ENCODE assay signal across 10 cellular contexts in genomic region chr1:153261793-153262371, GRCh38. TPM values are rescaled to one million over a fixed set of nuclear protein-coding genes. Genes with fewer than 3 reads are reported as not detected.
DNase-seq lines count a peak whose midpoint lies in the region; ATAC-seq and TF ChIP-seq lines count a peak whose summit lies in the region.
"Had no signal": no experiment of that assay in that cellular context is flagged by ENCODE, and none has a peak within 500 bp of the region (broad histone marks: within the 10 kb centered on the region; RNA-seq: fewer than 3 reads in every experiment).

No MANE protein-coding gene starts in this region.

- no peak for TF ChIP-seq POLR2A in right lobe of liver (IDR thresholded peaks at IDR 0.05)

- no peaks in the 10 kb centered on the region for H3K9me3 Mint-ChIP-seq in activated T-cell treated with anti-CD3 and anti-CD28 coated beads, Interleukin-2, amount 50 U/mL, for 24 hours
- H3K9me3 Mint-ChIP-seq in activated naive CD8-positive, alpha-beta T cell treated with anti-CD3 and anti-CD28 coated beads, Interleukin-2, amount 50 U/mL, for 24 hours: no peaks in the 10 kb centered on the region

- H3K27ac ChIP-seq in right lobe of liver (no peak overlapping the region), tibial artery (no peak overlapping the region)

- peaks cover 0 to 4% (median 0%) of the 10 kb centered on the region in 4 donors for H3K4me1 ChIP-seq in right lobe of liver
- H3K4me1 ChIP-seq in tibial artery: peaks cover 0 to 22% (median 16%) of the 10 kb centered on the region in 4 donors

- H3K36me3 ChIP-seq in right lobe of liver (no peaks in the 10 kb centered on the region), tibial artery (no peaks in the 10 kb centered on the region)

- intact Hi-C loops in right lobe of liver (cut with DNase I) (no loop called here), tibial artery (cut with DNase I; ENCODE audit: low total_unique reads) (no loop called here)

- WGBS in right lobe of liver (ENCODE audit: insufficient coverage, low coverage, low lambda C conversion rate, missing lambda C conversion rate): 34% methylated on average over 9 of the region's 18 CpGs

- no peak for TF ChIP-seq CTCF in right lobe of liver (IDR thresholded peaks at IDR 0.05)
- no peak for TF ChIP-seq CTCF in tibial artery (IDR thresholded peaks at IDR 0.05)

- H3K4me3 ChIP-seq in right lobe of liver: peak overlapping the region; percentile 16 to 36 (median 25)
- H3K4me3 ChIP-seq in tibial artery: peak overlapping the region; percentile 44 to 66

- H3K9me3 ChIP-seq in right lobe of liver (no peaks in the 10 kb centered on the region), tibial artery (no peaks in the 10 kb centered on the region)

- peaks cover 27% of the 10 kb centered on the region for H3K4me1 Mint-ChIP-seq in activated T-cell treated with anti-CD3 and anti-CD28 coated beads, Interleukin-2, amount 50 U/mL, for 24 hours (ENCODE audit: low read depth)
- H3K4me1 Mint-ChIP-seq in activated naive CD8-positive, alpha-beta T cell treated with anti-CD3 and anti-CD28 coated beads, Interleukin-2, amount 50 U/mL, for 24 hours: peaks cover 29% of the 10 kb centered on the region

- no peak for DNase-seq in activated T-cell treated with anti-CD3 and anti-CD28 coated beads, Interleukin-2, amount 50 U/mL, for 24 hours
- DNase-seq in activated T-cell treated with anti-CD3 and anti-CD28 coated beads, Interleukin-2, amount 50 U/mL, for 48 hours: no peak
- DNase-seq in activated naive CD8-positive, alpha-beta T cell treated with anti-CD3 and anti-CD28 coated beads, Interleukin-2, amount 50 U/mL, for 24 hours: no peak
- DNase-seq in right lobe of liver (no peak), tibial artery (no peak), CD1c-positive myeloid dendritic cell (ENCODE audit: extremely low spot score) (no peak), glomerular visceral epithelial cell (ENCODE audit: extremely low spot score) (no peak)
- DNase-seq in activated CD8-positive, alpha-beta memory T cell treated with anti-CD3 and anti-CD28 coated beads, Interleukin-2, amount 50 U/mL, for 48 hours: no peak
- DNase-seq: DND-41 had no signal

- no peaks in the 10 kb centered on the region for H3K36me3 Mint-ChIP-seq in activated T-cell treated with anti-CD3 and anti-CD28 coated beads, Interleukin-2, amount 50 U/mL, for 24 hours (ENCODE audit: low read depth)
- H3K36me3 Mint-ChIP-seq in activated naive CD8-positive, alpha-beta T cell treated with anti-CD3 and anti-CD28 coated beads, Interleukin-2, amount 50 U/mL, for 24 hours (ENCODE audit: low read depth): no peaks in the 10 kb centered on the region

- H3K4me3 Mint-ChIP-seq in activated T-cell treated with anti-CD3 and anti-CD28 coated beads, Interleukin-2, amount 50 U/mL, for 24 hours: peak overlapping the region; percentile 61
- H3K4me3 Mint-ChIP-seq in activated naive CD8-positive, alpha-beta T cell treated with anti-CD3 and anti-CD28 coated beads, Interleukin-2, amount 50 U/mL, for 24 hours: peak overlapping the region; percentile 65

- peak overlapping the region; percentile 61 for H3K27ac Mint-ChIP-seq in activated T-cell treated with anti-CD3 and anti-CD28 coated beads, Interleukin-2, amount 50 U/mL, for 24 hours
- H3K27ac Mint-ChIP-seq in activated naive CD8-positive, alpha-beta T cell treated with anti-CD3 and anti-CD28 coated beads, Interleukin-2, amount 50 U/mL, for 24 hours: no peak overlapping the region

- H3K27me3 Mint-ChIP-seq in activated T-cell treated with anti-CD3 and anti-CD28 coated beads, Interleukin-2, amount 50 U/mL, for 24 hours: peaks cover 68% of the 10 kb centered on the region
- H3K27me3 Mint-ChIP-seq in activated naive CD8-positive, alpha-beta T cell treated with anti-CD3 and anti-CD28 coated beads, Interleukin-2, amount 50 U/mL, for 24 hours: peaks cover 69% of the 10 kb centered on the region

- H3K27me3 ChIP-seq in right lobe of liver (peaks cover 0 to 18% of the 10 kb centered on the region in 2 donors), tibial artery (peaks cover 0 to 24% of the 10 kb centered on the region in 2 donors)

- ATAC-seq in activated naive CD8-positive, alpha-beta T cell treated with anti-CD3 and anti-CD28 coated beads, Interleukin-2, amount 50 U/mL, for 24 hours: no peak
- peak in 1 of 4 donors; percentile 18 for ATAC-seq in right lobe of liver

RNA-seq across cellular contexts. Expression of gene LORICRIN, which starts 2.4 kb away (rescaled TPM):
- total RNA-seq in right lobe of liver: not detected
- total RNA-seq: ureter had no signal

RNA-seq across cellular contexts. Expression of gene PRR9, which starts 44.5 kb away (rescaled TPM):
- total RNA-seq in right lobe of liver: not detected
- total RNA-seq: ureter had no signal

RNA-seq across cellular contexts. Expression of gene PGLYRP3, which starts 50.9 kb away (rescaled TPM):
- not detected for total RNA-seq in right lobe of liver
- total RNA-seq: ureter had no signal

RNA-seq across cellular contexts. Expression of gene LELP1, which starts 58.7 kb away (rescaled TPM):
- not detected for total RNA-seq in right lobe of liver
- total RNA-seq: ureter had no signal
